12 cellular contexts compared by ENCODE assay signal in the genomic region with DNA sequence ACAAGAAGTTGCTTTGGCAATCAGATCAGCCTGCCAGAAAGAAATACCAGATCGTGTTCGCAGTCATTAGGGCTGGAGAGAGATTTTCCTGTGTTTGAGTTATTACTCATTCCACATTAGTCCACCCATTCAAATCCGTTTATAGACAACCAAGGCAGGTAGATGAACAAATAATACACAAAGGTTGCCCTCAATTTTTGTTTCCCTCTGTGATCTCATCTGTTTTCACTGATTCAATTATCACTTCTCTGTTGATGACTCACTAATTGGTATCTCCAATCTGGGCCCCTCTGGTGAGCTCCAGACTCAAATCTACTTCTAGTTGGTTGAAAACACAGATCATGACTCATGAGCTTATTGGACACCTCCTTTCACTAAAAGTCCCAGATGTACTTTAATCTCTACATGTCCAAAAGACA. TPM values are rescaled to one million over a fixed set of nuclear protein-coding genes. Genes with fewer than 3 reads are reported as not detected.
DNase-seq lines count a peak whose midpoint lies in the region; ATAC-seq and TF ChIP-seq lines count a peak whose summit lies in the region.
"Had no signal": no experiment of that assay in that cellular context is flagged by ENCODE, and none has a peak within 500 bp of the region (broad histone marks: within the 10 kb centered on the region; RNA-seq: fewer than 3 reads in every experiment).

No MANE protein-coding gene starts in this region.

- H3K18ac ChIP-seq in mesendoderm (ENCODE audit: low read length): no peak overlapping the region

- in situ Hi-C loops in astrocyte of the cerebellum (cut with HindIII; ENCODE audit: low sequenced_read_pairs): no loop called here

- no peaks in the 10 kb centered on the region for H3K36me3 ChIP-seq in mesendoderm (ENCODE audit: control insufficient read depth, insufficient read depth, low read length)
- H3K36me3 ChIP-seq: upper lobe of right lung had no signal

- H3K56ac ChIP-seq in mesendoderm (ENCODE audit: low read length): no peak overlapping the region

- no peaks in the 10 kb centered on the region for H3K9me3 Mint-ChIP-seq in CD4-positive, alpha-beta T cell
- H3K9me3 Mint-ChIP-seq: natural killer cell had no signal

- intact Hi-C loops in CD4-positive, alpha-beta T cell (cut with DNase I, micrococcal nuclease): no loop called here

- ATAC-seq in CD4-positive, alpha-beta T cell (ENCODE audit: poor library complexity): no peak
- ATAC-seq: upper lobe of right lung had no signal

- no peak for TF ChIP-seq CTCF in astrocyte of the cerebellum (IDR thresholded peaks at IDR 0.05; ENCODE audit: low read depth, low read length, missing control alignments)
- TF ChIP-seq CTCF in CD4-positive, alpha-beta T cell (IDR thresholded peaks at IDR 0.05): no peak

- H4K8ac ChIP-seq in mesendoderm (ENCODE audit: low read depth, low read length): no peak overlapping the region

- peaks cover 20% of the 10 kb centered on the region for H3K36me3 Mint-ChIP-seq in CD4-positive, alpha-beta T cell (ENCODE audit: low read depth)
- H3K36me3 Mint-ChIP-seq: natural killer cell had no signal

- no peak overlapping the region for H3K27ac ChIP-seq in mesendoderm (ENCODE audit: low read depth, low read length)
- H3K27ac ChIP-seq in CD4-positive, alpha-beta T cell (ENCODE audit: low read depth, low read length): no peak overlapping the region
- H3K27ac ChIP-seq: upper lobe of right lung had no signal

- H3K4me1 ChIP-seq in mesendoderm (ENCODE audit: control insufficient read depth, low read depth, low read length): peaks cover 5% of the 10 kb centered on the region

- no peak overlapping the region for H3K4ac ChIP-seq in mesendoderm (ENCODE audit: low read depth, low read length)

- H3K9ac ChIP-seq in mesendoderm (ENCODE audit: low read length): no peak overlapping the region

- H3K4me3 ChIP-seq in astrocyte of the cerebellum (ENCODE audit: low read depth, low read length) (no peak overlapping the region), mesendoderm (ENCODE audit: low read length) (no peak overlapping the region)
- H3K4me3 ChIP-seq: upper lobe of right lung had no signal

- no peaks in the 10 kb centered on the region for H3K27me3 Mint-ChIP-seq in CD4-positive, alpha-beta T cell

- no peaks in the 10 kb centered on the region for H3K27me3 ChIP-seq in mesendoderm (ENCODE audit: insufficient read depth, low read length, poor library complexity)
- H3K27me3 ChIP-seq in CD4-positive, alpha-beta T cell (ENCODE audit: control insufficient read depth, insufficient read depth, low read length): no peaks in the 10 kb centered on the region
- H3K27me3 ChIP-seq: upper lobe of right lung had no signal

- H4K5ac ChIP-seq in mesendoderm (ENCODE audit: low read length): no peak overlapping the region

- no peak overlapping the region for H3K4me2 ChIP-seq in mesendoderm (ENCODE audit: low read length)

- no peaks in the 10 kb centered on the region for H3K9me3 ChIP-seq in CD4-positive, alpha-beta T cell (ENCODE audit: control insufficient read depth, low read length)
- H3K9me3 ChIP-seq: upper lobe of right lung had no signal

- peaks cover 35% of the 10 kb centered on the region for H3K4me1 Mint-ChIP-seq in CD4-positive, alpha-beta T cell (ENCODE audit: low read depth)

- H3K79me2 ChIP-seq in mesendoderm (ENCODE audit: control insufficient read depth, insufficient read depth, low read length): peaks cover 8% of the 10 kb centered on the region

- CTCF ChIA-PET in CD4-positive, alpha-beta T cell (lab: Charles Lee): no interaction called here

- H2AK5ac ChIP-seq in mesendoderm (ENCODE audit: low read length): no peak overlapping the region

- no peak overlapping the region for H3K4me3 Mint-ChIP-seq in CD4-positive, alpha-beta T cell
- H3K4me3 Mint-ChIP-seq: natural killer cell had no signal

- peak in 2 of 3 experiments; percentile 40 to 64 for DNase-seq in NCI-H1417 (lab: John Stamatoyannopoulos, UW)
- DNase-seq in NCI-H1417 treated with DMSO at 0.1 percent for 48 hours (lab: John Stamatoyannopoulos, UW): no peak
- peak; percentile 35 for DNase-seq in NCI-H1436 (lab: John Stamatoyannopoulos, UW)
- DNase-seq in astrocyte of the cerebellum (ENCODE audit: low read depth): peak; percentile 4
- peak; percentile 71 for DNase-seq in mesendoderm
- no peak for DNase-seq in T-helper 1 cell
- no peak for DNase-seq in CD4-positive, alpha-beta T cell
- DNase-seq in NK-92 (lab: John Stamatoyannopoulos, UW; ENCODE audit: unreplicated experiment): no peak
- DNase-seq: ACHN, KG1, natural killer cell, upper lobe of right lung had no signal

- H3K23ac ChIP-seq in mesendoderm (ENCODE audit: low read length): no peak overlapping the region

- WGBS in mesendoderm (ENCODE audit: extremely low coverage, insufficient coverage, low lambda C conversion rate): no CpG with 5 or more reads among the region's 3 CpGs

- no peak overlapping the region for H2BK15ac ChIP-seq in mesendoderm (replicated peaks; ENCODE audit: low read depth)

- H2BK5ac ChIP-seq in mesendoderm (ENCODE audit: low read length): no peak overlapping the region

- no peaks in the 10 kb centered on the region for H3K79me1 ChIP-seq in mesendoderm (ENCODE audit: low read length)

- H2BK120ac ChIP-seq in mesendoderm (ENCODE audit: low read depth, low read length): no peak overlapping the region

- H3K27ac Mint-ChIP-seq in CD4-positive, alpha-beta T cell: no peak overlapping the region

- POLR2A ChIA-PET in CD4-positive, alpha-beta T cell (lab: Charles Lee): no interaction called here

RNA-seq across cellular contexts. Expression of a gene that starts 54.5 kb away (rescaled TPM):
- 11.4 TPM for polyA plus RNA-seq in mesendoderm (2013, experiment 1 of 2)
- polyA plus RNA-seq in mesendoderm (2013, experiment 2 of 2): 12.9 TPM
- total RNA-seq in CD4-positive, alpha-beta T cell: 1 to 10 TPM; 5.1 to 6.3 TPM

Comparison
In these comparisons a context has a peak if more than half of its experiments do, and no peak if none do; other contexts are left out.
1. DNase-seq: peak in NCI-H1417 (2 of 3), NCI-H1436 (single experiment), astrocyte of the cerebellum (single experiment) and mesendoderm (single experiment); none in NCI-H1417 treated with DMSO at 0.1 percent for 48 hours (single experiment), T-helper 1 cell (0 of 5), CD4-positive, alpha-beta T cell (0 of 10) and NK-92 (single experiment).